Comparison of ENCODE assay signal across 8 cellular contexts in the genomic region with DNA sequence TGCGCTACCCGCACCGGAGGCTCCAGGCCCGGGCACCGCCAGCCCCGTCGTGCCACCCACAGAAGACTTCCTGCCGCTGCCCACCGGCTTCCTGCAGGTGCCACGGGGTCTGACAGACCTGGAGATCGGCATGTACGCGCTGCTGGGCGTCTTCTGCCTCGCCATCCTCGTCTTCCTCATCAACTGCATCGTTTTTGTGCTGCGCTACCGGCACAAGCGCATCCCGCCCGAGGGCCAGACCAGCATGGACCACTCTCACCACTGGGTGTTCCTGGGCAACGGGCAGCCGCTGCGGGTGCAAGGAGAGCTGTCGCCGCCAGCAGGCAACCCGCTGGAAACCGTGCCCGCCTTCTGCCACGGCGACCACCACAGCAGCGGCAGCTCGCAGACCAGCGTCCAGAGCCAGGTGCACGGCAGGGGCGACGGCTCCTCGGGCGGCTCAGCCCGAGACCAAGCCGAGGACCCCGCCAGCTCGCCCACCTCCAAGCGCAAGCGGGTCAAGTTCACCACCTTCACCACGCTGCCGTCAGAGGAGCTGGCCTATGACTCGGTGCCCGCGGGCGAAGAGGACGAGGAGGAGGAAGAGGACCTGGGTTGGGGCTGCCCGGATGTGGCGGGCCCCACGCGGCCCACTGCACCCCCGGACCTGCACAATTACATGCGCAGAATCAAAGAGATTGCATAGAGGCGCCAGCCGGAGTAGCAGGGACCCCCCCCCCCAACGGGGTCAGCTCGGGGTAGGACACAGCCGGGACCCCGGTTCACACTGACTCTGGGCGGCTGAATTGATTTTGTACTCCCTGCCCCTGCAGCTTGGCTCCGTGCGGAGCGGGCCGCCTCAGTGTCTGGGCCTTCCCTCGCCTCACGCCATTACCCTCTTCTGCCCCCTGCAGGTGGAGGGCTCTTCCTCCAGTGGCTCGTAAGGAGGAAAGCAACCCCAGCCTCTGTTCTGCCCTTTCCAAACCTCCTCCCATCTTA. TPM values are rescaled to one million over a fixed set of nuclear protein-coding genes. Genes with fewer than 3 reads are reported as not detected.
DNase-seq lines count a peak whose midpoint lies in the region; ATAC-seq and TF ChIP-seq lines count a peak whose summit lies in the region.

No MANE protein-coding gene starts in this region.

- H3K4me1 ChIP-seq in GM23338 (ENCODE audit: insufficient read depth): no peaks in the 10 kb centered on the region; the same call in 1 of the 2 replicates

- no peaks in the 10 kb centered on the region for H3F3A ChIP-seq in GM23338 (replicated peaks; ENCODE audit: low read depth)

- no peaks in the 10 kb centered on the region for H3K9me2 ChIP-seq in GM23338 (ENCODE audit: insufficient read depth)

- H3K9me3 Mint-ChIP-seq in GM23338 (no peaks in the 10 kb centered on the region; the same call in 1 of the 3 replicates), mesothelial cell of epicardium (no peaks in the 10 kb centered on the region)
- H3K9me3 Mint-ChIP-seq in activated CD8-positive, alpha-beta T cell treated with anti-CD3 and anti-CD28 coated beads for 36 hours: no peaks in the 10 kb centered on the region

- peak in 12 of 14 donors; percentile 4 to 74 (median 38) for DNase-seq in C1 segment of cervical spinal cord (lab: John Stamatoyannopoulos, UW)
- peak; percentile 92 for DNase-seq in GM23338 (ENCODE audit: low spot score)
- peak; percentile 15 for DNase-seq in NCI-H526 treated with DMSO at 0.1 percent for 48 hours (lab: John Stamatoyannopoulos, UW)
- DNase-seq in activated CD8-positive, alpha-beta T cell treated with anti-CD3 and anti-CD28 coated beads for 36 hours: peak; percentile 89
- DNase-seq in effector CD4-positive, alpha-beta T cell: peak; percentile 69
- peak; percentile 74 to 86 for DNase-seq in mesothelial cell of epicardium (ENCODE audit: low spot score in 2 of 2, unreplicated experiment in 2 of 2)
- DNase-seq in stimulated activated CD8-positive, alpha-beta memory T cell treated with anti-CD3 and anti-CD28 coated beads, Interleukin-15, amount 100 ng/mL, for 1 hour (ENCODE audit: low read depth): peak; percentile 68
- no peak for DNase-seq in cerebellum (ENCODE audit: low spot score)

- peak overlapping the region; percentile 64 for H3K4me2 ChIP-seq in GM23338

- intact Hi-C loops in activated CD8-positive, alpha-beta T cell treated with anti-CD3 and anti-CD28 coated beads for 36 hours (cut with micrococcal nuclease): loop anchor here (2.0 kb wide), 1 partner anchor 95 kb away; no protein-coding TSS in a partner anchor

- CTCF ChIA-PET in activated CD8-positive, alpha-beta T cell treated with anti-CD3 and anti-CD28 coated beads for 36 hours (lab: Charles Lee): interaction anchor here (0.6 to 4.3 kb wide), 26 partner anchors 9 to 481 kb away, joined by 3 to 39 read pairs (median 4); no protein-coding TSS in a partner anchor

- H3K4me1 Mint-ChIP-seq in GM23338 (peaks cover 8% of the 10 kb centered on the region), mesothelial cell of epicardium (no peaks in the 10 kb centered on the region)
- H3K4me1 Mint-ChIP-seq in activated CD8-positive, alpha-beta T cell treated with anti-CD3 and anti-CD28 coated beads for 36 hours (ENCODE audit: low read depth): peaks cover 5% of the 10 kb centered on the region

- peak; percentile 93 for ATAC-seq in GM23338
- ATAC-seq in activated CD8-positive, alpha-beta T cell treated with anti-CD3 and anti-CD28 coated beads for 36 hours: peak; percentile 97

- peak overlapping the region; percentile 35; the same call in 1 of the 2 replicates for H3K4me3 ChIP-seq in GM23338

- H3K79me2 ChIP-seq in GM23338 (replicated peaks; ENCODE audit: insufficient read depth): no peaks in the 10 kb centered on the region

- no peak overlapping the region for H3K27ac Mint-ChIP-seq in GM23338
- H3K27ac Mint-ChIP-seq in activated CD8-positive, alpha-beta T cell treated with anti-CD3 and anti-CD28 coated beads for 36 hours: no peak overlapping the region
- H3K27ac Mint-ChIP-seq in mesothelial cell of epicardium: no peak overlapping the region

- POLR2A ChIA-PET in activated CD8-positive, alpha-beta T cell treated with anti-CD3 and anti-CD28 coated beads for 36 hours (lab: Charles Lee): no interaction called here

- peak; percentile 70 to 90 for TF ChIP-seq CTCF in GM23338 (conservative IDR thresholded peaks at IDR 0.05; ENCODE audit: low read depth in 2 of 2)
- peak; percentile 86 for TF ChIP-seq CTCF in activated CD8-positive, alpha-beta T cell treated with anti-CD3 and anti-CD28 coated beads for 36 hours (IDR thresholded peaks at IDR 0.05)
- TF ChIP-seq CTCF in mesothelial cell of epicardium (IDR thresholded peaks at IDR 0.05; ENCODE audit: unreplicated experiment): peak; percentile 78

- H3K36me3 Mint-ChIP-seq in GM23338 (ENCODE audit: low read depth) (no peaks in the 10 kb centered on the region), mesothelial cell of epicardium (no peaks in the 10 kb centered on the region)
- no peaks in the 10 kb centered on the region for H3K36me3 Mint-ChIP-seq in activated CD8-positive, alpha-beta T cell treated with anti-CD3 and anti-CD28 coated beads for 36 hours (ENCODE audit: low read depth)

- H3K27me3 ChIP-seq in GM23338 (ENCODE audit: insufficient read depth): no peaks in the 10 kb centered on the region

- H3K4me3 Mint-ChIP-seq in GM23338 (no peak overlapping the region; the same call in 2 of the 3 replicates), mesothelial cell of epicardium (no peak overlapping the region)
- peak overlapping the region; percentile 66 for H3K4me3 Mint-ChIP-seq in activated CD8-positive, alpha-beta T cell treated with anti-CD3 and anti-CD28 coated beads for 36 hours

- H4K20me1 ChIP-seq in GM23338 (replicated peaks; ENCODE audit: insufficient read depth): no peaks in the 10 kb centered on the region

- H3K36me3 ChIP-seq in GM23338 (ENCODE audit: insufficient read depth): no peaks in the 10 kb centered on the region

- H3K27ac ChIP-seq in GM23338 (ENCODE audit: low read depth): no peak overlapping the region

- H3K27me3 Mint-ChIP-seq in GM23338 (ENCODE audit: insufficient read depth, low read depth, poor library complexity) (peaks cover 18% of the 10 kb centered on the region), mesothelial cell of epicardium (ENCODE audit: low read depth) (peaks cover 72% of the 10 kb centered on the region)
- H3K27me3 Mint-ChIP-seq in activated CD8-positive, alpha-beta T cell treated with anti-CD3 and anti-CD28 coated beads for 36 hours: peaks cover 3% of the 10 kb centered on the region

- H2AFZ ChIP-seq in GM23338: peak overlapping the region; percentile 91

TF ChIP-seq in GM23338, 12 proteins besides CTCF, POLR2A, EP300 and RAD21:
- TF ChIP-seq STAT1 (IDR thresholded peaks at IDR 0.05; ENCODE audit: unreplicated experiment) (no peak), EZH2 (IDR thresholded peaks at IDR 0.05; ENCODE audit: low read depth, unreplicated experiment) (no peak), EZH2phosphoT487 (IDR thresholded peaks at IDR 0.05; ENCODE audit: unreplicated experiment) (no peak), ZNF114 (CRISPR knock-in tag; IDR thresholded peaks at IDR 0.05) (no peak)

RNA-seq across cellular contexts. Expression of a gene that starts 58.5 kb away (rescaled TPM):
- 0.45 and 0.47 TPM in 2 replicates for total RNA-seq in GM23338 (2014; rRNA removed; shearing (Covaris generic))
- polyA plus RNA-seq in GM23338 (2016; fragmentation: Nextera tagmentation; extraction: Ambion mirVana): 0.03 and 0.16 TPM in 2 replicates
- under 1 TPM in 1 of 2 experiments, not detected in 1; 0.07 TPM for total RNA-seq in activated CD8-positive, alpha-beta T cell treated with anti-CD3 and anti-CD28 coated beads for 36 hours
- 0.62 to 0.86 TPM (median 0.80 TPM) in 3 replicates for total RNA-seq in mesothelial cell of epicardium
- total RNA-seq in cerebellum: 3.4 TPM
